7 cellular contexts compared by ENCODE assay signal in genomic region chr20:53863540-53863924, GRCh38.
A peak's percentile ranks its signal among the peaks of the same experiment; 100 is the strongest.
DNase-seq lines count a peak whose midpoint lies in the region; ATAC-seq, FAIRE-seq and TF ChIP-seq lines count a peak whose summit lies in the region.
"Not testable (repeated sequence)": the region's sequence is repeated elsewhere in the genome, so short reads cannot be mapped to it uniquely, and the experiment has no call there.

No MANE protein-coding gene starts in this region.

- peaks cover 26 to 39% (median 31%) of the 10 kb centered on the region in 4 donors for H3K4me1 Mint-ChIP-seq in CD4-positive, CD25-positive, alpha-beta regulatory T cell
- H3K4me1 Mint-ChIP-seq in activated CD4-positive, alpha-beta T cell treated with anti-CD3 and anti-CD28 coated beads, Interleukin-2, amount 10 ng/mL, durations not matched to agents 24 days and 14 days = peaks cover 42% of the 10 kb centered on the region

- not testable (repeated sequence) for H3K36me3 ChIP-seq in CD4-positive, CD25-positive, alpha-beta regulatory T cell (ENCODE audit: control insufficient read depth, insufficient read depth, low read length); Panc1 (ENCODE audit: control insufficient read depth, insufficient read depth, low read length); H1 (ENCODE audit: control insufficient read depth in 2 of 4, insufficient read depth in 4 of 4, low read length in 3 of 4); mesendoderm (ENCODE audit: control insufficient read depth, insufficient read depth, low read length); parathyroid adenoma (ENCODE audit: control insufficient read depth, insufficient read depth, low read length)

- peak overlapping the region; percentile 99 for H2BK12ac ChIP-seq in H1 (ENCODE audit: low read depth, low read length)

- not testable (repeated sequence) for H3K9me3 Mint-ChIP-seq in CD4-positive, CD25-positive, alpha-beta regulatory T cell; activated CD4-positive, alpha-beta T cell treated with anti-CD3 and anti-CD28 coated beads, Interleukin-2, amount 10 ng/mL, durations not matched to agents 24 days and 14 days

- TF ChIP-seq POLR2A in H1 (IDR thresholded peaks at IDR 0.05; ENCODE audit: control extremely low read depth in 1 of 2, low read depth in 2 of 2, low read length in 2 of 2) = not testable (repeated sequence)

- not testable (repeated sequence) for H3K9me3 ChIP-seq in CD4-positive, CD25-positive, alpha-beta regulatory T cell (ENCODE audit: control insufficient read depth in 2 of 2, low read length in 2 of 2); Panc1 (ENCODE audit: control insufficient read depth, insufficient read depth, low read depth, low read length); H1 (ENCODE audit: insufficient read depth in 2 of 2, low read depth in 1 of 2, low read length in 1 of 2); parathyroid adenoma (ENCODE audit: control insufficient read depth, low read length)

- not testable (repeated sequence) for TF ChIP-seq CTCF in Panc1 (IDR thresholded peaks at IDR 0.05); H1 (IDR thresholded peaks at IDR 0.05; ENCODE audit: control extremely low read depth in 1 of 3, insufficient read depth in 1 of 3, low read depth in 1 of 3, low read length in 3 of 3); parathyroid adenoma (IDR thresholded peaks at IDR 0.05)

- H3K23ac ChIP-seq in H1 (ENCODE audit: insufficient read length); mesendoderm (ENCODE audit: low read length): not testable (repeated sequence)

- POLR2A ChIA-PET in Panc1 (lab: Charles Lee) = not testable (repeated sequence)
- POLR2A ChIA-PET in H1 (lab: Charles Lee; ENCODE audit: partially characterized antibody) = interaction anchor here (1.0 to 1.2 kb wide), 2 partner anchors 10 to 127 kb away, joined by 3 read pairs; no protein-coding TSS in a partner anchor

- not testable (repeated sequence) for H3K4me2 ChIP-seq in H1 (ENCODE audit: insufficient read depth in 1 of 2, low read depth in 2 of 2, low read length in 2 of 2); mesendoderm (ENCODE audit: low read length); parathyroid adenoma (ENCODE audit: low read length)

- not testable (repeated sequence) for TF ChIP-seq RAD21 in H1 (IDR thresholded peaks at IDR 0.05 in 1 of 2, conservative IDR thresholded peaks at IDR 0.05 in 1 of 2; ENCODE audit: low read depth in 2 of 2, low read length in 2 of 2)

- H3K27me3 Mint-ChIP-seq in CD4-positive, CD25-positive, alpha-beta regulatory T cell; activated CD4-positive, alpha-beta T cell treated with anti-CD3 and anti-CD28 coated beads, Interleukin-2, amount 10 ng/mL, durations not matched to agents 24 days and 14 days: not testable (repeated sequence)

- peaks cover 24% of the 10 kb centered on the region for H3K4me1 ChIP-seq in CD4-positive, CD25-positive, alpha-beta regulatory T cell (ENCODE audit: control insufficient read depth, insufficient read depth, low read length, poor library complexity, severe bottlenecking)
- H3K4me1 ChIP-seq in Panc1 (ENCODE audit: control insufficient read depth, insufficient read depth, low read length) (peaks cover 51% of the 10 kb centered on the region), H1 (replicated peaks in 1 of 4; ENCODE audit: control insufficient read depth in 3 of 4, insufficient read depth in 4 of 4, low read length in 3 of 4) (peaks cover 7 to 32% (median 17%) of the 10 kb centered on the region in 4 experiments; a peak in 6 of 7 replicates), parathyroid adenoma (peaks cover 46% of the 10 kb centered on the region)
- not testable (repeated sequence) for H3K4me1 ChIP-seq in mesendoderm (ENCODE audit: control insufficient read depth, low read depth, low read length)

- H3K4me3 Mint-ChIP-seq in CD4-positive, CD25-positive, alpha-beta regulatory T cell; activated CD4-positive, alpha-beta T cell treated with anti-CD3 and anti-CD28 coated beads, Interleukin-2, amount 10 ng/mL, durations not matched to agents 24 days and 14 days: not testable (repeated sequence)

- H2BK15ac ChIP-seq in H1 (ENCODE audit: low read length); mesendoderm (replicated peaks; ENCODE audit: low read depth): not testable (repeated sequence)

- H4K8ac ChIP-seq in H1 (ENCODE audit: extremely low read depth, insufficient read depth, low read length); mesendoderm (ENCODE audit: low read depth, low read length): not testable (repeated sequence)

- H3K9ac ChIP-seq in H1 (replicated peaks in 1 of 4; ENCODE audit: extremely low read depth in 1 of 4, low read depth in 3 of 4, low read length in 3 of 4); mesendoderm (ENCODE audit: low read length); parathyroid adenoma: not testable (repeated sequence)

- H3K4ac ChIP-seq in H1 (replicated peaks; ENCODE audit: insufficient read length, low read depth, low read length); mesendoderm (ENCODE audit: low read depth, low read length): not testable (repeated sequence)

- H3K27ac Mint-ChIP-seq in CD4-positive, CD25-positive, alpha-beta regulatory T cell = peak overlapping the region in 2 of 3 donors; percentile 62 to 67
- H3K27ac Mint-ChIP-seq in activated CD4-positive, alpha-beta T cell treated with anti-CD3 and anti-CD28 coated beads, Interleukin-2, amount 10 ng/mL, durations not matched to agents 24 days and 14 days = peak overlapping the region; percentile 27

- peak overlapping the region; percentile 97; the same call in 1 of the 2 replicates for H2AK5ac ChIP-seq in H1 (ENCODE audit: low read depth, low read length)
- H2AK5ac ChIP-seq in mesendoderm (ENCODE audit: low read length) = not testable (repeated sequence)

- BruUV-seq in Panc1 (replicated peaks; lab: Mats Ljungman, UMichigan) = not testable (repeated sequence)

- not testable (repeated sequence) for H3K56ac ChIP-seq in H1 (replicated peaks; ENCODE audit: insufficient read length, low read depth, low read length)
- peak overlapping the region; percentile 71 for H3K56ac ChIP-seq in mesendoderm (ENCODE audit: low read length)

- peak overlapping the region; percentile 5 for H2BK120ac ChIP-seq in H1 (replicated peaks; ENCODE audit: low read depth, low read length)
- not testable (repeated sequence) for H2BK120ac ChIP-seq in mesendoderm (ENCODE audit: low read depth, low read length)

- peak overlapping the region; percentile 71; the same call in 1 of the 2 replicates for H3K18ac ChIP-seq in H1 (ENCODE audit: extremely low read depth, low read length)
- not testable (repeated sequence) for H3K18ac ChIP-seq in mesendoderm (ENCODE audit: low read length)

- in situ Hi-C loops in Panc1 (cut with HindIII; ENCODE audit: low pct_unique_long_range_greater_than_20kb, low sequenced_read_pairs) = not testable (repeated sequence)

- not testable (repeated sequence) for H3K27ac ChIP-seq in CD4-positive, CD25-positive, alpha-beta regulatory T cell (ENCODE audit: insufficient read depth, low read length, poor library complexity, severe bottlenecking); H1 (ENCODE audit: low read depth, low read length); mesendoderm (ENCODE audit: low read depth, low read length)
- H3K27ac ChIP-seq in Panc1 (ENCODE audit: low read length) (peak overlapping the region; percentile 98), parathyroid adenoma (peak overlapping the region; percentile 99)

- not testable (repeated sequence) for H3K27me3 ChIP-seq in CD4-positive, CD25-positive, alpha-beta regulatory T cell (ENCODE audit: control insufficient read depth, insufficient read depth, low read length); Panc1 (ENCODE audit: control insufficient read depth, insufficient read depth, low read length); H1 (replicated peaks in 1 of 4; ENCODE audit: control insufficient read depth in 3 of 4, extremely low read depth in 1 of 4, insufficient read depth in 3 of 4, low read length in 3 of 4); mesendoderm (ENCODE audit: insufficient read depth, low read length, poor library complexity); parathyroid adenoma (ENCODE audit: control insufficient read depth, insufficient read depth, low read length)

- CTCF ChIA-PET in Panc1 (lab: Charles Lee) = interaction anchor here (0.7 kb wide), 1 partner anchor 184 kb away, joined by 4 read pairs; no protein-coding TSS in a partner anchor
- CTCF ChIA-PET in H1 (lab: Charles Lee; ENCODE audit: partially characterized antibody) = interaction anchor here (0.5 to 4.9 kb wide), 3 partner anchors 52 to 115 kb away, joined by 3 to 23 read pairs (median 5); no protein-coding TSS in a partner anchor

- 0 out of 2 replicates have a peak overlapping the region, but pooled peaks have one; percentile 51 for H2BK20ac ChIP-seq in H1 (ENCODE audit: low read length)

- 81% methylated on average over 3 of the region's 3 CpGs; no CpG with 5 or more reads in 1 of the 2 experiments for WGBS in H1 (ENCODE audit: extremely low coverage in 1 of 2, insufficient coverage in 1 of 2, insufficient read length in 1 of 2, insufficient replicate concordance in 2 of 2, low coverage in 1 of 2, low lambda C conversion rate in 2 of 2, missing lambda C conversion rate in 1 of 2), 2 experiments
- no CpG with 5 or more reads among the region's 3 CpGs for WGBS in mesendoderm (ENCODE audit: extremely low coverage, insufficient coverage, low lambda C conversion rate)

- intact Hi-C loops in Panc1 (cut with micrococcal nuclease; ENCODE audit: unreplicated experiment); activated CD4-positive, alpha-beta T cell treated with anti-CD3 and anti-CD28 coated beads, Interleukin-2, amount 10 ng/mL, durations not matched to agents 24 days and 14 days (cut with micrococcal nuclease): not testable (repeated sequence)

- H3K14ac ChIP-seq in H1 (ENCODE audit: insufficient read length) = not testable (repeated sequence)

- not testable (repeated sequence) for ATAC-seq in CD4-positive, CD25-positive, alpha-beta regulatory T cell (ENCODE audit: low read depth in 2 of 2); Panc1

- not testable (repeated sequence) for H3K36me3 Mint-ChIP-seq in CD4-positive, CD25-positive, alpha-beta regulatory T cell; activated CD4-positive, alpha-beta T cell treated with anti-CD3 and anti-CD28 coated beads, Interleukin-2, amount 10 ng/mL, durations not matched to agents 24 days and 14 days (ENCODE audit: low read depth)

- H4K91ac ChIP-seq in H1 (replicated peaks; ENCODE audit: insufficient read length, low read length) = peak overlapping the region; percentile 68

- not testable (repeated sequence) for H3K4me3 ChIP-seq in CD4-positive, CD25-positive, alpha-beta regulatory T cell (ENCODE audit: low read depth, low read length); Panc1 (ENCODE audit: low read depth in 2 of 2, low read length in 2 of 2); H1 (ENCODE audit: extremely low read depth in 1 of 4, insufficient read depth in 2 of 4, low read depth in 3 of 4, low read length in 4 of 4); mesendoderm (ENCODE audit: low read length); parathyroid adenoma (ENCODE audit: low read depth, low read length)

- H3K23me2 ChIP-seq in H1 (ENCODE audit: low read depth, low read length) = not testable (repeated sequence)

- peak overlapping the region; percentile 45 for H4K5ac ChIP-seq in H1 (ENCODE audit: insufficient read length, low read depth, low read length)
- H4K5ac ChIP-seq in mesendoderm (ENCODE audit: low read length) = not testable (repeated sequence)

- peak overlapping the region; percentile 86 for H2BK5ac ChIP-seq in H1 (ENCODE audit: low read depth, low read length)
- not testable (repeated sequence) for H2BK5ac ChIP-seq in mesendoderm (ENCODE audit: low read length)

- not testable (repeated sequence) for H3K79me2 ChIP-seq in H1 (ENCODE audit: control insufficient read depth in 1 of 2, insufficient read depth in 2 of 2, low read length in 2 of 2); mesendoderm (ENCODE audit: control insufficient read depth, insufficient read depth, low read length); parathyroid adenoma

- H4K20me1 ChIP-seq in H1 (replicated peaks in 1 of 2; ENCODE audit: control insufficient read depth in 1 of 2, insufficient read depth in 2 of 2, low read length in 2 of 2) = not testable (repeated sequence)

- not testable (repeated sequence) for H3K79me1 ChIP-seq in H1 (ENCODE audit: low read depth, low read length); mesendoderm (ENCODE audit: low read length)

- H2AFZ ChIP-seq in H1 (ENCODE audit: low read length); parathyroid adenoma: not testable (repeated sequence)

- DNase-seq in CD4-positive, CD25-positive, alpha-beta regulatory T cell; Panc1 (ENCODE audit: low read depth, low spot score); activated CD4-positive, alpha-beta T cell treated with anti-CD3 and anti-CD28 coated beads, Interleukin-2, amount 10 ng/mL, durations not matched to agents 24 days and 14 days; H1 (ENCODE audit: low read depth in 1 of 2, low spot score in 2 of 2); mesendoderm: not testable (repeated sequence)
- peak; percentile 58 for DNase-seq in HCEC 1CT

- not testable (repeated sequence) for FAIRE-seq in H1 (lab: Jason Lieb, UNC)

- not testable (repeated sequence) for TF ChIP-seq EP300 in H1 (IDR thresholded peaks at IDR 0.05; ENCODE audit: borderline replicate concordance in 1 of 2, low read depth in 2 of 2, low read length in 2 of 2)
